ENCODE assay signal across 19 cellular contexts in the genomic region with DNA sequence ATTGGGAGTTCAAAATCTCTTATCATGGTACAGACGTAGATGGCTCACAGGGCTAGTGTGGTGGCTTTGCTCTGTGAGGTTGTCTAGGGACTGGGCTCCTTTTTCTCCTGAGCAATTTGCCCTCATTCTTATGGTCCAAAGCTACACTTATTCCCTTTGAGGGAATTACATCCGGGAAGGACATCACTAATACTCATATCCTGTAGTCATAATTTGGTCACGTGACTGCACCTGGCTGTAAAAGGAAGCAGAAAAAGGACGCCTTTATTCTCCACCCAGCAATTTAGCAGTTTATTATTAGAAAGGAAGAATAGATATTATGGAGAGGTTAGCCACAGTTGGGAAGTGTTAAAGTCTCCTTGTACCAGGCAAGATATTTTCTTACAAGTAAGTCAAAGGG.
"Had no signal": no experiment of that assay in that cellular context is flagged by ENCODE, and none has a peak within 500 bp of the region (broad histone marks: within the 10 kb centered on the region; RNA-seq: fewer than 3 reads in every experiment).

No MANE protein-coding gene starts in this region.

- H3K4me3 ChIP-seq: cardiac muscle cell, sigmoid colon, spleen, tibial artery had no signal

- H3K4me3 Mint-ChIP-seq: activated CD4-positive, alpha-beta T cell treated with anti-CD3 and anti-CD28 coated beads for 36 hours; immature natural killer cell; nephron; T-helper 17 cell had no signal

- H3K27ac ChIP-seq: cardiac muscle cell, sigmoid colon, spleen, tibial artery had no signal

- ATAC-seq: activated CD4-positive, alpha-beta T cell treated with anti-CD3 and anti-CD28 coated beads for 36 hours; left ventricle myocardium superior; T-helper 17 cell had no signal

- H3K27me3 Mint-ChIP-seq: activated CD4-positive, alpha-beta T cell treated with anti-CD3 and anti-CD28 coated beads for 36 hours; T-helper 17 cell had no signal

- H3K27ac Mint-ChIP-seq: activated CD4-positive, alpha-beta T cell treated with anti-CD3 and anti-CD28 coated beads for 36 hours; nephron had no signal

- DNase-seq: activated CD4-positive, alpha-beta T cell treated with anti-CD3 and anti-CD28 coated beads for 36 hours; activated CD4-positive, alpha-beta T cell treated with anti-CD3 and anti-CD28 coated beads, Interleukin-2, amount 50 U/mL, for 48 hours; activated naive CD4-positive, alpha-beta T cell treated with anti-CD3 and anti-CD28 coated beads, Interleukin-2, amount 50 U/mL, for 16 hours; activated T-cell treated with anti-CD3 and anti-CD28 coated beads, Interleukin-2, amount 50 U/mL, for 1 hour; amygdala; immature natural killer cell; kidney glomerular epithelial cell; left ventricle myocardium superior; mesendoderm; nucleus accumbens; sigmoid colon; spleen; stimulated activated CD4-positive, alpha-beta T cell treated with anti-CD3 and anti-CD28 coated beads, Interleukin-4, amount 100 ng/mL, for 4 hours; stimulated activated naive CD4-positive, alpha-beta T cell; substantia nigra; T-helper 17 cell; tibial artery had no signal

- H3K36me3 ChIP-seq: cardiac muscle cell, sigmoid colon, tibial artery had no signal

- H3K27me3 ChIP-seq: cardiac muscle cell, sigmoid colon, spleen, tibial artery had no signal

- H3K9me3 ChIP-seq: sigmoid colon, spleen, tibial artery had no signal

- H3K9me3 Mint-ChIP-seq: immature natural killer cell had no signal
